In the genomic region with DNA sequence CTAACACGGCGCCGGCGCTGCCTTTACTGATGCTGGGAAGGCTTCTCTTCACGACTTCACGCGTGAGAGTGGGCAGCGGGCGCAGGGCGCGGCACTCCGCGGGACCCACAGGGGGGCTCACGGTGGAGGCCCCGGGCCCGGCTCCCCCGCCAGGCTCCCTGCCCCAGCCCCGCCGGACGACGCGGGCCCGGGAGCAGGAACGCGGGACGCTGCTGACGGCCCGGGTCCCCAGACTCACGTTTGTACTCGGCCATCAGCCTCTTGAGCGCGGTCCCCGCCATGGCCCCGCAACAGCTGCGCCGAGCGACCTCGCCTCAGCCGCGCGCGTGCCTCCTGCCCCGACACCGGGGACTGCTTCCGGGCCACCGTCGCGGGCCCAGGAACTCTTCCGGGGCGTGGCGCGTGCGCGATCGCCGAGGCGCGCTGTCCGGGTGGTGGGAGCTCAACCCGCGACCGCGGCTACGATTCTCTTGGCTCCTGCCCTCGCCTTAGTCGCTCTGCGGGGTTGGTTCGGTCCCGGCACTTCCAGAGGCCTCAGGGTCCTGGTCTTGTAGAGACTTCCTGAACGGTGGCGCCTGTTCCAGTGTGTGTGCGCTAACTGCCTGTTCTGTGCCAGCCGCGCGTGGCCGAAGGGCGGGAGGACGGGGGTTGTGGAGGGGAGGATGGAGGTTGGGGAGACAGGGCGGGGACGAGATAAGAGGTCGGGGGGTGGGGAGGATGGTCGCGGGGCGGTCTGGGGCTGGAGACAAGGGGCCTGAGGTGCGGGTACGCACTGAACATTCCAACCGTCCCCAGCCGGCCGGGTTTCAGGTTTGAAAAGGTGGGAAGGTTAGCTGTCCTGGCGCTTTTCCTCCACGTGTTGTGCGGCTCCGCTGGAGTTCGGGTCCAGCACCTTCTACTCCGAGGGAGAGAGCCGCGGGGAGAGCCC, we compare ENCODE assay signal across 8 cellular contexts.
DNase-seq lines count a peak whose midpoint lies in the region; ATAC-seq and TF ChIP-seq lines count a peak whose summit lies in the region.

A gene with protein sequence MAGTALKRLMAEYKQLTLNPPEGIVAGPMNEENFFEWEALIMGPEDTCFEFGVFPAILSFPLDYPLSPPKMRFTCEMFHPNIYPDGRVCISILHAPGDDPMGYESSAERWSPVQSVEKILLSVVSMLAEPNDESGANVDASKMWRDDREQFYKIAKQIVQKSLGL (minus strand): TSS at position 353 of the 928 bp plus-strand sequence. CDS start 72 bp downstream, at position 281.

- ATAC-seq in GM18520 (IDR thresholded peaks at IDR 0.05; ENCODE audit: unreplicated experiment): peak; percentile 66
- peak; percentile 79 for ATAC-seq in HG03095 (IDR thresholded peaks at IDR 0.05; ENCODE audit: unreplicated experiment)

- TF ChIP-seq CTCF in 22Rv1 (IDR thresholded peaks at IDR 0.05): peak; percentile 40; the same call in 1 of the 2 replicates

- H3K27ac ChIP-seq in 22Rv1 (peak within 1 kb of the TSS; percentile 75), caudate nucleus (ENCODE audit: low read depth, low read length) (peak within 1 kb of the TSS; percentile 54)

- peak; percentile 77 for DNase-seq in NCI-H226
- DNase-seq in activated CD4-positive, CD25-positive, alpha-beta regulatory T cell (lab: John Stamatoyannopoulos, UW): peak; percentile 70 to 79 (median 74)
- peak in 55 of 61 donors; percentile 17 to 87 (median 71) for DNase-seq in caudate nucleus (lab: John Stamatoyannopoulos, UW)
- DNase-seq in iris pigment epithelial cell (ENCODE audit: low read depth): peak; percentile 76
- DNase-seq in stimulated activated CD4-positive, alpha-beta T cell treated with anti-CD3 and anti-CD28 coated beads, Interleukin-12 subunit alpha, Interleukin-12 subunit beta, amount 100 ng/mL, for 4 hours: peak; percentile 86

Comparison
In these comparisons a context has a peak if more than half of its experiments do, and no peak if none do; other contexts are left out.
1. Peak in every context shown above with its lines: DNase-seq, ATAC-seq and H3K27ac ChIP-seq.